In the genomic region with DNA sequence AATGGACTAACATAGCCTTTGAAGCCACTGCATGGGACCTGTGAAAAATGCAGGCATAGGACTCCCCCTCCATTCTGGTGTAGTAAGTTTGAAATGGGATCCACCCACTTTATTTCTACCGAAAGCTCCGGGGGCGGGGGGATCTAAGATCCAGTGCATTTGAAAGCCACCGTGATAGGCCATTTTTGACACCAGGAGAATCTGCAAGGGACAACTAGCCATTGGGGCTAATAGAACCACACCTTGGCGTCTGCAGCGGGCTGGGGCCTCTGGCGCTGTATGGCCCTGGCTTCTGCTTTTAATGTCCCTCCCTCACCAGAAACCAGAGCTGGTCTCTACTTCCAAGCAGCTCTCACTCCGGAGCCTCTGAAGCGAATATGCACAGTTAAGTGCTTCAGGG, we compare ENCODE assay signal across 26 cellular contexts.
"Had no signal": no experiment of that assay in that cellular context is flagged by ENCODE, and none has a peak within 500 bp of the region (broad histone marks: within the 10 kb centered on the region; RNA-seq: fewer than 3 reads in every experiment).

No MANE protein-coding gene starts in this region.

- H3K4me1 Mint-ChIP-seq: naive thymus-derived CD8-positive, alpha-beta T cell; nephron progenitor cell; stimulated activated effector memory CD8-positive, alpha-beta T cell treated with anti-CD3 and anti-CD28 coated beads, Interleukin-12 subunit alpha, Interleukin-12 subunit beta, amount 100 ng/mL, for 72 hours; stimulated activated naive B cell treated with anti-CD40 and anti-IgM and Interleukin-4, amounts not matched to agents 10 μg/mL and 1 μg/mL and 100 μg/mL, for 72 hours had no signal

- H3K27me3 ChIP-seq: right lobe of liver, sigmoid colon, thyroid gland, tibial nerve, upper lobe of left lung, vagina had no signal

- H3K27ac Mint-ChIP-seq: naive thymus-derived CD8-positive, alpha-beta T cell; natural killer cell treated with Interleukin-12 subunit alpha and Interleukin-12 subunit beta and Interleukin-15 and Interleukin-18, amount 100 ng/mL, for 72 hours; nephron progenitor cell; stimulated activated effector memory CD8-positive, alpha-beta T cell treated with anti-CD3 and anti-CD28 coated beads, Interleukin-12 subunit alpha, Interleukin-12 subunit beta, amount 100 ng/mL, for 72 hours; stimulated activated naive B cell treated with anti-CD40 and anti-IgM and Interleukin-4, amounts not matched to agents 10 μg/mL and 1 μg/mL and 100 μg/mL, for 72 hours; stimulated activated naive CD8-positive, alpha-beta T cell treated with anti-CD3 and anti-CD28 coated beads, Interleukin-15, Interleukin-2, amounts not matched to agents 100 ng/mL and 50 ng/mL, for 24 hours had no signal

- H3K36me3 ChIP-seq: pancreas, prostate gland, right lobe of liver, sigmoid colon, stomach, thoracic aorta, thyroid gland, tibial nerve, upper lobe of left lung, vagina had no signal

- H3K9me3 Mint-ChIP-seq: natural killer cell treated with Interleukin-12 subunit alpha and Interleukin-12 subunit beta and Interleukin-15 and Interleukin-18, amount 100 ng/mL, for 72 hours; neural crest cell; stimulated activated effector memory CD8-positive, alpha-beta T cell treated with anti-CD3 and anti-CD28 coated beads, Interleukin-12 subunit alpha, Interleukin-12 subunit beta, amount 100 ng/mL, for 72 hours had no signal

- H3K4me3 ChIP-seq: pancreas, prostate gland, right lobe of liver, sigmoid colon, stomach, thoracic aorta, thyroid gland, tibial nerve, upper lobe of left lung, vagina had no signal

- ATAC-seq: naive thymus-derived CD8-positive, alpha-beta T cell; natural killer cell treated with Interleukin-12 subunit alpha and Interleukin-12 subunit beta and Interleukin-15 and Interleukin-18, amount 100 ng/mL, for 72 hours; pancreas; right cardiac atrium; right lobe of liver; stimulated activated effector memory CD8-positive, alpha-beta T cell treated with anti-CD3 and anti-CD28 coated beads, Interleukin-12 subunit alpha, Interleukin-12 subunit beta, amount 100 ng/mL, for 72 hours; stimulated activated naive B cell treated with anti-CD40 and anti-IgM and Interleukin-4, amounts not matched to agents 10 μg/mL and 1 μg/mL and 100 μg/mL, for 72 hours had no signal

- H3K36me3 Mint-ChIP-seq: natural killer cell treated with Interleukin-12 subunit alpha and Interleukin-12 subunit beta and Interleukin-15 and Interleukin-18, amount 100 ng/mL, for 72 hours; stimulated activated effector memory CD8-positive, alpha-beta T cell treated with anti-CD3 and anti-CD28 coated beads, Interleukin-12 subunit alpha, Interleukin-12 subunit beta, amount 100 ng/mL, for 72 hours; stimulated activated naive B cell treated with anti-CD40 and anti-IgM and Interleukin-4, amounts not matched to agents 10 μg/mL and 1 μg/mL and 100 μg/mL, for 72 hours had no signal

- DNase-seq: naive thymus-derived CD8-positive, alpha-beta T cell; nephron progenitor cell; occipital lobe; pancreas; right cardiac atrium; right lobe of liver; sigmoid colon; small intestine; stimulated activated CD4-positive, alpha-beta T cell treated with anti-CD3 and anti-CD28 coated beads, Interleukin-15, amount 100 ng/mL, for 24 hours; stimulated activated CD4-positive, alpha-beta T cell treated with anti-CD3 and anti-CD28 coated beads, Interleukin-2, amount 100 ng/mL, for 24 hours; stimulated activated CD4-positive, alpha-beta T cell treated with anti-CD3 and anti-CD28 coated beads, Interleukin-2, amount 100 ng/mL, for 48 hours; stimulated activated CD4-positive, alpha-beta T cell treated with anti-CD3 and anti-CD28 coated beads, Interleukin-4, amount 100 ng/mL, for 24 hours; stimulated activated naive B cell treated with anti-CD40 and anti-IgM and Interleukin-4, amounts not matched to agents 10 μg/mL and 1 μg/mL and 100 μg/mL, for 72 hours; stimulated activated naive CD4-positive, alpha-beta T cell treated with Interleukin-2 at 50 U/mL for 16 hours; stomach; thyroid gland; trophoblast cell had no signal

- H3K9me3 ChIP-seq: pancreas, prostate gland, right lobe of liver, sigmoid colon, thoracic aorta, thyroid gland, vagina had no signal

- H3K4me3 Mint-ChIP-seq: naive thymus-derived CD8-positive, alpha-beta T cell; natural killer cell treated with Interleukin-12 subunit alpha and Interleukin-12 subunit beta and Interleukin-15 and Interleukin-18, amount 100 ng/mL, for 72 hours; nephron progenitor cell; neural crest cell; stimulated activated effector memory CD8-positive, alpha-beta T cell treated with anti-CD3 and anti-CD28 coated beads, Interleukin-12 subunit alpha, Interleukin-12 subunit beta, amount 100 ng/mL, for 72 hours; stimulated activated naive B cell treated with anti-CD40 and anti-IgM and Interleukin-4, amounts not matched to agents 10 μg/mL and 1 μg/mL and 100 μg/mL, for 72 hours; stimulated activated naive CD8-positive, alpha-beta T cell treated with anti-CD3 and anti-CD28 coated beads, Interleukin-15, Interleukin-2, amounts not matched to agents 100 ng/mL and 50 ng/mL, for 24 hours had no signal

- H3K27ac ChIP-seq: pancreas, prostate gland, right lobe of liver, sigmoid colon, stomach, thoracic aorta, thyroid gland, tibial nerve, upper lobe of left lung, vagina had no signal

- H3K4me1 ChIP-seq: pancreas, prostate gland, right lobe of liver, sigmoid colon, stomach, thyroid gland, tibial nerve, upper lobe of left lung, vagina had no signal
